In the genomic region with DNA sequence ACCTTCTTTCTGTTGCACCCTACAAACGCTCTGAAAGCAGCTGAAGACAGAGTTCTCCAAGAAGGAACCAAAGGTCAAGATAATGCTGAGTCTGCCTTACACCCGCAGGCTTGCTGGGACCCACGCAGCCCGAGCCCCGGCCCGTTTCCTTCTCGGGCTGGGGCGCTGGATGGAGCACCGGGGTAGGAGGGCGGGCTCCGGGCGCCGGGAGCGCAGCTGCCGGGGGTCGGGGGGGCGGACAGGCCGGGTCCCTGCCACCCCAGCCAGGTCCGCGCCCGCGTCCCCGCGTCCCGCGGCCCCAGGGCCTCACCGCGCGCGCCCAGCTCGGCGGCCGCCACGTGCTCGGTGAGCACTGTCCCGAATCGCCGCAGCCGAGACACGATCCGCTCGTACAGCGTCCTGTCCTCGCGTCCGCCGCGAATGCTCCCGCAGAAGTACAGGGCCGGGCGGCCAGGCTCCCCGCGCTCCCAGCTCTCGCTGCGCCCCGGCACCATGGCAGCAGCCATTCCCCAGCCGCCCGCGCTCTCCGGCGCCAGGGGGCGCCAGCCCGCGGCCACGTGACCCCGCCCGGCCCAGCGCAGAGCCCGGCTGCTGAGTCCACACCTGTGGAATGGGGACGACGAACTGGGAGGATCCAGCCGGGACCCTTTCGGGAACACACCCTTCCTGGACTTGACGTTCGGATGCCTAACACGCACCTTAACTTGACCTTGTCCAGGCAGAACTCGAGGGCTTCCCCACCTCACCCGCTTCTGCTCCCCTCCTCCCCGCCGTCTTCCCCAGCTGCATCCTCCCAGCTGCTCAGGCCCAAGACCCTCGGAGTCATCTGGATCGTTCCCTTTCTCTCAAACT, we compare ENCODE assay signal across 1 cellular context.
A peak's percentile ranks its signal among the peaks of the same experiment; 100 is the strongest.
TF ChIP-seq lines count a peak whose summit lies in the region.

A gene with protein sequence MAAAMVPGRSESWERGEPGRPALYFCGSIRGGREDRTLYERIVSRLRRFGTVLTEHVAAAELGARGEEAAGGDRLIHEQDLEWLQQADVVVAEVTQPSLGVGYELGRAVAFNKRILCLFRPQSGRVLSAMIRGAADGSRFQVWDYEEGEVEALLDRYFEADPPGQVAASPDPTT (minus strand): TSS at position 531 of the 852 bp plus-strand sequence. CDS start 25 bp downstream, at position 506.

TF ChIP-seq in WTC11, 78 proteins besides CTCF, POLR2A, EP300 and RAD21 (continued from another document and continues in another):
- TF ChIP-seq, protein P1, sequence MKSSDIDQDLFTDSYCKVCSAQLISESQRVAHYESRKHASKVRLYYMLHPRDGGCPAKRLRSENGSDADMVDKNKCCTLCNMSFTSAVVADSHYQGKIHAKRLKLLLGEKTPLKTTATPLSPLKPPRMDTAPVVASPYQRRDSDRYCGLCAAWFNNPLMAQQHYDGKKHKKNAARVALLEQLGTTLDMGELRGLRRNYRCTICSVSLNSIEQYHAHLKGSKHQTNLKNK (CRISPR knock-in tag; IDR thresholded peaks at IDR 0.05) = no peak
- TF ChIP-seq OVOL2 (CRISPR knock-in tag; IDR thresholded peaks at IDR 0.05; ENCODE audit: borderline replicate concordance) (no peak), MXD4 (CRISPR knock-in tag; IDR thresholded peaks at IDR 0.05; ENCODE audit: borderline replicate concordance) (no peak), ETV6 (CRISPR knock-in tag; IDR thresholded peaks at IDR 0.05) (no peak), JAZF1 (CRISPR knock-in tag; IDR thresholded peaks at IDR 0.05) (no peak), IRF2 (CRISPR knock-in tag; IDR thresholded peaks at IDR 0.05; ENCODE audit: borderline replicate concordance, low read depth) (no peak), ESRRA (CRISPR knock-in tag; IDR thresholded peaks at IDR 0.05; ENCODE audit: borderline replicate concordance) (peak; percentile 65), HMGA2 (CRISPR knock-in tag; IDR thresholded peaks at IDR 0.05) (no peak), NFYB (CRISPR knock-in tag; conservative IDR thresholded peaks at IDR 0.05; ENCODE audit: low read depth) (0 out of 2 replicates have a peak, but pooled peaks have one; percentile 19), EMX1 (CRISPR knock-in tag; IDR thresholded peaks at IDR 0.05) (0 out of 2 replicates have a peak, but pooled peaks have one; percentile 48), NR3C1 (CRISPR knock-in tag; conservative IDR thresholded peaks at IDR 0.05; ENCODE audit: low read depth) (no peak), NFATC4 (CRISPR knock-in tag; IDR thresholded peaks at IDR 0.05) (no peak), ZNF317 (CRISPR knock-in tag; IDR thresholded peaks at IDR 0.05; ENCODE audit: borderline replicate concordance, low read depth) (peak; percentile 65; the same call in 1 of the 2 replicates), GRHL2 (CRISPR knock-in tag; IDR thresholded peaks at IDR 0.05; ENCODE audit: insufficient replicate concordance, severe bottlenecking) (no peak), NR1H2 (CRISPR knock-in tag; IDR thresholded peaks at IDR 0.05) (no peak), NR2C2 (CRISPR knock-in tag; IDR thresholded peaks at IDR 0.05) (no peak), ZNF396 (CRISPR knock-in tag; IDR thresholded peaks at IDR 0.05; ENCODE audit: borderline replicate concordance) (no peak), ELF4 (CRISPR knock-in tag; IDR thresholded peaks at IDR 0.05; ENCODE audit: low read depth) (peak; percentile 85; the same call in 1 of the 2 replicates)
- TF ChIP-seq, protein P2, sequence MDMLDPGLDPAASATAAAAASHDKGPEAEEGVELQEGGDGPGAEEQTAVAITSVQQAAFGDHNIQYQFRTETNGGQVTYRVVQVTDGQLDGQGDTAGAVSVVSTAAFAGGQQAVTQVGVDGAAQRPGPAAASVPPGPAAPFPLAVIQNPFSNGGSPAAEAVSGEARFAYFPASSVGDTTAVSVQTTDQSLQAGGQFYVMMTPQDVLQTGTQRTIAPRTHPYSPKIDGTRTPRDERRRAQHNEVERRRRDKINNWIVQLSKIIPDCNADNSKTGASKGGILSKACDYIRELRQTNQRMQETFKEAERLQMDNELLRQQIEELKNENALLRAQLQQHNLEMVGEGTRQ (CRISPR knock-in tag; IDR thresholded peaks at IDR 0.05) = peak; percentile 99
- TF ChIP-seq, protein P3, sequence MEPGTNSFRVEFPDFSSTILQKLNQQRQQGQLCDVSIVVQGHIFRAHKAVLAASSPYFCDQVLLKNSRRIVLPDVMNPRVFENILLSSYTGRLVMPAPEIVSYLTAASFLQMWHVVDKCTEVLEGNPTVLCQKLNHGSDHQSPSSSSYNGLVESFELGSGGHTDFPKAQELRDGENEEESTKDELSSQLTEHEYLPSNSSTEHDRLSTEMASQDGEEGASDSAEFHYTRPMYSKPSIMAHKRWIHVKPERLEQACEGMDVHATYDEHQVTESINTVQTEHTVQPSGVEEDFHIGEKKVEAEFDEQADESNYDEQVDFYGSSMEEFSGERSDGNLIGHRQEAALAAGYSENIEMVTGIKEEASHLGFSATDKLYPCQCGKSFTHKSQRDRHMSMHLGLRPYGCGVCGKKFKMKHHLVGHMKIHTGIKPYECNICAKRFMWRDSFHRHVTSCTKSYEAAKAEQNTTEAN (CRISPR knock-in tag; IDR thresholded peaks at IDR 0.05) = 0 out of 2 replicates have a peak, but pooled peaks have one; percentile 63
- TF ChIP-seq, protein P4, sequence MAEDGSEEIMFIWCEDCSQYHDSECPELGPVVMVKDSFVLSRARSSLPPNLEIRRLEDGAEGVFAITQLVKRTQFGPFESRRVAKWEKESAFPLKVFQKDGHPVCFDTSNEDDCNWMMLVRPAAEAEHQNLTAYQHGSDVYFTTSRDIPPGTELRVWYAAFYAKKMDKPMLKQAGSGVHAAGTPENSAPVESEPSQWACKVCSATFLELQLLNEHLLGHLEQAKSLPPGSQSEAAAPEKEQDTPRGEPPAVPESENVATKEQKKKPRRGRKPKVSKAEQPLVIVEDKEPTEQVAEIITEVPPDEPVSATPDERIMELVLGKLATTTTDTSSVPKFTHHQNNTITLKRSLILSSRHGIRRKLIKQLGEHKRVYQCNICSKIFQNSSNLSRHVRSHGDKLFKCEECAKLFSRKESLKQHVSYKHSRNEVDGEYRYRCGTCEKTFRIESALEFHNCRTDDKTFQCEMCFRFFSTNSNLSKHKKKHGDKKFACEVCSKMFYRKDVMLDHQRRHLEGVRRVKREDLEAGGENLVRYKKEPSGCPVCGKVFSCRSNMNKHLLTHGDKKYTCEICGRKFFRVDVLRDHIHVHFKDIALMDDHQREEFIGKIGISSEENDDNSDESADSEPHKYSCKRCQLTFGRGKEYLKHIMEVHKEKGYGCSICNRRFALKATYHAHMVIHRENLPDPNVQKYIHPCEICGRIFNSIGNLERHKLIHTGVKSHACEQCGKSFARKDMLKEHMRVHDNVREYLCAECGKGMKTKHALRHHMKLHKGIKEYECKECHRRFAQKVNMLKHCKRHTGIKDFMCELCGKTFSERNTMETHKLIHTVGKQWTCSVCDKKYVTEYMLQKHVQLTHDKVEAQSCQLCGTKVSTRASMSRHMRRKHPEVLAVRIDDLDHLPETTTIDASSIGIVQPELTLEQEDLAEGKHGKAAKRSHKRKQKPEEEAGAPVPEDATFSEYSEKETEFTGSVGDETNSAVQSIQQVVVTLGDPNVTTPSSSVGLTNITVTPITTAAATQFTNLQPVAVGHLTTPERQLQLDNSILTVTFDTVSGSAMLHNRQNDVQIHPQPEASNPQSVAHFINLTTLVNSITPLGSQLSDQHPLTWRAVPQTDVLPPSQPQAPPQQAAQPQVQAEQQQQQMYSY (CRISPR knock-in tag; IDR thresholded peaks at IDR 0.05) = peak; percentile 77; the same call in 1 of the 2 replicates
- TF ChIP-seq, protein P5, sequence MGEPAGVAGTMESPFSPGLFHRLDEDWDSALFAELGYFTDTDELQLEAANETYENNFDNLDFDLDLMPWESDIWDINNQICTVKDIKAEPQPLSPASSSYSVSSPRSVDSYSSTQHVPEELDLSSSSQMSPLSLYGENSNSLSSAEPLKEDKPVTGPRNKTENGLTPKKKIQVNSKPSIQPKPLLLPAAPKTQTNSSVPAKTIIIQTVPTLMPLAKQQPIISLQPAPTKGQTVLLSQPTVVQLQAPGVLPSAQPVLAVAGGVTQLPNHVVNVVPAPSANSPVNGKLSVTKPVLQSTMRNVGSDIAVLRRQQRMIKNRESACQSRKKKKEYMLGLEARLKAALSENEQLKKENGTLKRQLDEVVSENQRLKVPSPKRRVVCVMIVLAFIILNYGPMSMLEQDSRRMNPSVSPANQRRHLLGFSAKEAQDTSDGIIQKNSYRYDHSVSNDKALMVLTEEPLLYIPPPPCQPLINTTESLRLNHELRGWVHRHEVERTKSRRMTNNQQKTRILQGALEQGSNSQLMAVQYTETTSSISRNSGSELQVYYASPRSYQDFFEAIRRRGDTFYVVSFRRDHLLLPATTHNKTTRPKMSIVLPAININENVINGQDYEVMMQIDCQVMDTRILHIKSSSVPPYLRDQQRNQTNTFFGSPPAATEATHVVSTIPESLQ (CRISPR knock-in tag; IDR thresholded peaks at IDR 0.05) = no peak
- TF ChIP-seq, protein P6, sequence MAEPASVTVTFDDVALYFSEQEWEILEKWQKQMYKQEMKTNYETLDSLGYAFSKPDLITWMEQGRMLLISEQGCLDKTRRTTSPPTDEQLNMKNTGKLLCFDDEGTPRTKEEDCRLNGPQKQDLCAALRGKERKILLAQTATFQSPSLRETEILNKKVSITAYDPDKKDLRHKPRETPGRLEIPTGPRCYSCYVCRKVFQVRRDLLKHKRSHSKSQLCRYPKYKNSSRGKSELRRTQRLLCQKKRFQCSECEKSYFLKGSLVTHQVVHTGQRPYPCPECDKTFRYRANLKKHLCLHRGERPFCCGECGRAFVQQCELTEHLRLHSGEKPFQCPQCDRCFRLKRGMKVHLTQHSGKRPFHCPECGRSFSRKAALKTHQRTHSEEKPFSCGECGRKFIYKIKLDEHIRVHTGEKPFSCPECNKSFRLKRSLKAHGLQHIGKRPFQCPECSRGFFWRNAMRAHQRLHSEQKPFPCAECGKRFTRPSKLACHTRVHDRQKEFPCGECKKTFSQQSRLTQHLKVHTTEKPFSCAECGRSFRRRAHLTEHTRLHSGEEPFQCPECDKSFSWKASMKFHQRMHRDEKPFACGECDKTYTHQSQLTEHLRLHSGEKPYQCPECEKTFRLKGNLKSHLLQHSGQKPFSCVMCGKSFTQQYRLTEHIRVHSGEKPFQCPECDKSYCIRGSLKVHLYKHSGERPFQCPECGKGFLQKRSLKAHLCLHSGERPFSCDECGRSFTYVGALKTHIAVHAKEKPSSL (CRISPR knock-in tag; conservative IDR thresholded peaks at IDR 0.05) = no peak
- TF ChIP-seq, protein P7, sequence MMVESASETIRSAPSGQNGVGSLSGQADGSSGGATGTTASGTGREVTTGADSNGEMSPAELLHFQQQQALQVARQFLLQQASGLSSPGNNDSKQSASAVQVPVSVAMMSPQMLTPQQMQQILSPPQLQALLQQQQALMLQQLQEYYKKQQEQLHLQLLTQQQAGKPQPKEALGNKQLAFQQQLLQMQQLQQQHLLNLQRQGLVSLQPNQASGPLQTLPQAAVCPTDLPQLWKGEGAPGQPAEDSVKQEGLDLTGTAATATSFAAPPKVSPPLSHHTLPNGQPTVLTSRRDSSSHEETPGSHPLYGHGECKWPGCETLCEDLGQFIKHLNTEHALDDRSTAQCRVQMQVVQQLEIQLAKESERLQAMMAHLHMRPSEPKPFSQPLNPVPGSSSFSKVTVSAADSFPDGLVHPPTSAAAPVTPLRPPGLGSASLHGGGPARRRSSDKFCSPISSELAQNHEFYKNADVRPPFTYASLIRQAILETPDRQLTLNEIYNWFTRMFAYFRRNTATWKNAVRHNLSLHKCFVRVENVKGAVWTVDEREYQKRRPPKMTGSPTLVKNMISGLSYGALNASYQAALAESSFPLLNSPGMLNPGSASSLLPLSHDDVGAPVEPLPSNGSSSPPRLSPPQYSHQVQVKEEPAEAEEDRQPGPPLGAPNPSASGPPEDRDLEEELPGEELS (CRISPR knock-in tag; IDR thresholded peaks at IDR 0.05) = no peak; the same call in 1 of the 2 replicates
- TF ChIP-seq, protein P8, sequence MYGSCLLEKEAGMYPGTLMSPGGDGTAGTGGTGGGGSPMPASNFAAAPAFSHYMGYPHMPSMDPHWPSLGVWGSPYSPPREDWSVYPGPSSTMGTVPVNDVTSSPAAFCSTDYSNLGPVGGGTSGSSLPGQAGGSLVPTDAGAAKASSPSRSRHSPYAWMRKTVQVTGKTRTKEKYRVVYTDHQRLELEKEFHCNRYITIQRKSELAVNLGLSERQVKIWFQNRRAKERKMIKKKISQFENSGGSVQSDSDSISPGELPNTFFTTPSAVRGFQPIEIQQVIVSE (CRISPR knock-in tag; IDR thresholded peaks at IDR 0.05; ENCODE audit: borderline replicate concordance) = no peak
- TF ChIP-seq, protein P9, sequence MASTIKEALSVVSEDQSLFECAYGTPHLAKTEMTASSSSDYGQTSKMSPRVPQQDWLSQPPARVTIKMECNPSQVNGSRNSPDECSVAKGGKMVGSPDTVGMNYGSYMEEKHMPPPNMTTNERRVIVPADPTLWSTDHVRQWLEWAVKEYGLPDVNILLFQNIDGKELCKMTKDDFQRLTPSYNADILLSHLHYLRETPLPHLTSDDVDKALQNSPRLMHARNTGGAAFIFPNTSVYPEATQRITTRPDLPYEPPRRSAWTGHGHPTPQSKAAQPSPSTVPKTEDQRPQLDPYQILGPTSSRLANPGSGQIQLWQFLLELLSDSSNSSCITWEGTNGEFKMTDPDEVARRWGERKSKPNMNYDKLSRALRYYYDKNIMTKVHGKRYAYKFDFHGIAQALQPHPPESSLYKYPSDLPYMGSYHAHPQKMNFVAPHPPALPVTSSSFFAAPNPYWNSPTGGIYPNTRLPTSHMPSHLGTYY (CRISPR knock-in tag; IDR thresholded peaks at IDR 0.05) = no peak
- TF ChIP-seq, protein P10, sequence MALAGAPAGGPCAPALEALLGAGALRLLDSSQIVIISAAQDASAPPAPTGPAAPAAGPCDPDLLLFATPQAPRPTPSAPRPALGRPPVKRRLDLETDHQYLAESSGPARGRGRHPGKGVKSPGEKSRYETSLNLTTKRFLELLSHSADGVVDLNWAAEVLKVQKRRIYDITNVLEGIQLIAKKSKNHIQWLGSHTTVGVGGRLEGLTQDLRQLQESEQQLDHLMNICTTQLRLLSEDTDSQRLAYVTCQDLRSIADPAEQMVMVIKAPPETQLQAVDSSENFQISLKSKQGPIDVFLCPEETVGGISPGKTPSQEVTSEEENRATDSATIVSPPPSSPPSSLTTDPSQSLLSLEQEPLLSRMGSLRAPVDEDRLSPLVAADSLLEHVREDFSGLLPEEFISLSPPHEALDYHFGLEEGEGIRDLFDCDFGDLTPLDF (CRISPR knock-in tag; IDR thresholded peaks at IDR 0.05) = no peak
- TF ChIP-seq, protein P11, sequence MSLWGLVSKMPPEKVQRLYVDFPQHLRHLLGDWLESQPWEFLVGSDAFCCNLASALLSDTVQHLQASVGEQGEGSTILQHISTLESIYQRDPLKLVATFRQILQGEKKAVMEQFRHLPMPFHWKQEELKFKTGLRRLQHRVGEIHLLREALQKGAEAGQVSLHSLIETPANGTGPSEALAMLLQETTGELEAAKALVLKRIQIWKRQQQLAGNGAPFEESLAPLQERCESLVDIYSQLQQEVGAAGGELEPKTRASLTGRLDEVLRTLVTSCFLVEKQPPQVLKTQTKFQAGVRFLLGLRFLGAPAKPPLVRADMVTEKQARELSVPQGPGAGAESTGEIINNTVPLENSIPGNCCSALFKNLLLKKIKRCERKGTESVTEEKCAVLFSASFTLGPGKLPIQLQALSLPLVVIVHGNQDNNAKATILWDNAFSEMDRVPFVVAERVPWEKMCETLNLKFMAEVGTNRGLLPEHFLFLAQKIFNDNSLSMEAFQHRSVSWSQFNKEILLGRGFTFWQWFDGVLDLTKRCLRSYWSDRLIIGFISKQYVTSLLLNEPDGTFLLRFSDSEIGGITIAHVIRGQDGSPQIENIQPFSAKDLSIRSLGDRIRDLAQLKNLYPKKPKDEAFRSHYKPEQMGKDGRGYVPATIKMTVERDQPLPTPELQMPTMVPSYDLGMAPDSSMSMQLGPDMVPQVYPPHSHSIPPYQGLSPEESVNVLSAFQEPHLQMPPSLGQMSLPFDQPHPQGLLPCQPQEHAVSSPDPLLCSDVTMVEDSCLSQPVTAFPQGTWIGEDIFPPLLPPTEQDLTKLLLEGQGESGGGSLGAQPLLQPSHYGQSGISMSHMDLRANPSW (CRISPR knock-in tag; conservative IDR thresholded peaks at IDR 0.05; ENCODE audit: low read depth) = no peak
- TF ChIP-seq, protein P12, sequence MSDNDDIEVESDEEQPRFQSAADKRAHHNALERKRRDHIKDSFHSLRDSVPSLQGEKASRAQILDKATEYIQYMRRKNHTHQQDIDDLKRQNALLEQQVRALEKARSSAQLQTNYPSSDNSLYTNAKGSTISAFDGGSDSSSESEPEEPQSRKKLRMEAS (CRISPR knock-in tag; IDR thresholded peaks at IDR 0.05) = peak; percentile 95
